In the genomic region with DNA sequence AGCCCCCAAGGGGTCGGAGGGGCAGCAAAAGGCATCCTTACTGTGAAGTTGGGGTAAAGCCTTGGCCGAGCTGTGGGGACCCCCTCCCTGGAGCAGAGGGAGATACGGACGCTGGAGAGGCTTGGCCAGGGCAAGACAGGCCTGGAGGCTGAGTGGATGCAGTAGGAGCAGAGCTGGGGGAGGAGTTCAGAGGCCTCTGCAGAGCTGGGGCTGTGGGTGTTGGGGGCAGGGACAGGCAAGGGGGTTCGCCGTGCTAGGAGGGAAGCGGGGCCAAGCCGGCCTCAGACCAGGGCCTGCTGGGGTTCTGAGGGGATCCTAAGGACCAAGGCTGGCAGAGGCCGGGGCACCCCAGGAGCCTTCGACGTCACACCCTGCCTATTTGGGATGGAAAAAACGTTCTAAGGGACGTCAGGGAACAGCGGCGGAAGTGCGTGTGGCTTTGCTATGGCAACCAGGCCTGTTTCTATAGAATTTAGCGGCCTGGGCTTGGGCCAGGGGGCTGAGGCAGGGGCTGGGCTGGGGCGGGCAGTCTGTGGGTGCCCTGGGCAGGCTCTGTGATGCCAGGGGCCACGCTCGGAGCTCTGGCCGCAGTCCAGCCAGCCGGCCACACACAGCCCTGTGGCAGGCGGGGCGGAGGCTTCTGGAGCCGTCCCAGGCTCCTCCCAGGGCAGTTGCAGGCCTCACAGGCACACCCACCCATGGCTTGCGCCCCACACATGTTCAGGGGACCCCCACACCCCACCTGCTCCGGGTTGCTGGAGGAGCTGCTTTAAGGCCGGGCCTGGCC, we compare ENCODE assay signal across 9 cellular contexts. TPM values are rescaled to one million over a fixed set of nuclear protein-coding genes. Genes with fewer than 3 reads are reported as not detected.
DNase-seq lines count a peak whose midpoint lies in the region; ATAC-seq and TF ChIP-seq lines count a peak whose summit lies in the region.
"Had no signal": no experiment of that assay in that cellular context is flagged by ENCODE, and none has a peak within 500 bp of the region (broad histone marks: within the 10 kb centered on the region; RNA-seq: fewer than 3 reads in every experiment).

No MANE protein-coding gene starts in this region.

- no peak for ATAC-seq in CD4-positive, alpha-beta T cell (ENCODE audit: poor library complexity)
- no peak for ATAC-seq in activated CD8-positive, alpha-beta T cell treated with anti-CD3 and anti-CD28 coated beads, Interleukin-2, amount 10 ng/mL, durations not matched to agents 7 days and 5 days
- no peak for ATAC-seq in GM18498 (IDR thresholded peaks at IDR 0.05; ENCODE audit: unreplicated experiment)
- ATAC-seq in activated CD4-positive, alpha-beta T cell treated with anti-CD3 and anti-CD28 coated beads for 36 hours: no peak
- ATAC-seq in GM18517 (IDR thresholded peaks at IDR 0.05; ENCODE audit: unreplicated experiment): no peak

- no peak overlapping the region for H3K27ac Mint-ChIP-seq in CD4-positive, alpha-beta T cell
- peak overlapping the region; percentile 34 for H3K27ac Mint-ChIP-seq in activated CD8-positive, alpha-beta T cell treated with anti-CD3 and anti-CD28 coated beads, Interleukin-2, amount 10 ng/mL, durations not matched to agents 7 days and 5 days
- no peak overlapping the region for H3K27ac Mint-ChIP-seq in activated CD4-positive, alpha-beta T cell treated with anti-CD3 and anti-CD28 coated beads for 36 hours

- intact Hi-C loops in CD4-positive, alpha-beta T cell (cut with DNase I, micrococcal nuclease): loop anchor here in 1 of 2 experiments (10.0 kb wide), 1 partner anchor 294 kb away; no protein-coding TSS in a partner anchor
- intact Hi-C loops in activated CD4-positive, alpha-beta T cell treated with anti-CD3 and anti-CD28 coated beads for 36 hours (cut with DNase I, micrococcal nuclease): loop anchor here in 1 of 2 experiments (5.0 kb wide), 1 partner anchor 48 kb away; a partner anchor contains a TSS

- TF ChIP-seq CTCF in CD4-positive, alpha-beta T cell (IDR thresholded peaks at IDR 0.05): no peak

- H3K27me3 ChIP-seq in CD4-positive, alpha-beta T cell (ENCODE audit: control insufficient read depth, insufficient read depth, low read length): no peaks in the 10 kb centered on the region

- H3K27ac ChIP-seq in CD4-positive, alpha-beta T cell (ENCODE audit: low read depth, low read length): no peak overlapping the region

- H3K9me3 Mint-ChIP-seq in CD4-positive, alpha-beta T cell: no peaks in the 10 kb centered on the region
- H3K9me3 Mint-ChIP-seq in activated CD8-positive, alpha-beta T cell treated with anti-CD3 and anti-CD28 coated beads, Interleukin-2, amount 10 ng/mL, durations not matched to agents 7 days and 5 days (ENCODE audit: insufficient read depth): no peaks in the 10 kb centered on the region
- no peaks in the 10 kb centered on the region for H3K9me3 Mint-ChIP-seq in activated CD4-positive, alpha-beta T cell treated with anti-CD3 and anti-CD28 coated beads for 36 hours (ENCODE audit: low read depth)

- DNase-seq in CD4-positive, alpha-beta T cell: no peak
- no peak for DNase-seq in activated CD8-positive, alpha-beta T cell treated with anti-CD3 and anti-CD28 coated beads, Interleukin-2, amount 10 ng/mL, durations not matched to agents 7 days and 5 days
- DNase-seq in globus pallidus (ENCODE audit: low spot score) (peak; percentile 67), pulmonary artery endothelial cell (ENCODE audit: low read depth, low spot score) (peak; percentile 60)
- no peak for DNase-seq in activated CD4-positive, alpha-beta T cell treated with anti-CD3 and anti-CD28 coated beads for 36 hours
- no peak for DNase-seq in activated CD4-positive, CD25-positive, alpha-beta regulatory T cell treated with anti-CD3 and anti-CD28 coated beads, Interleukin-2, amount 50 U/mL, for 72 hours

- CTCF ChIA-PET in CD4-positive, alpha-beta T cell (lab: Charles Lee): no interaction called here
- CTCF ChIA-PET in activated CD8-positive, alpha-beta T cell treated with anti-CD3 and anti-CD28 coated beads, Interleukin-2, amount 10 ng/mL, durations not matched to agents 7 days and 5 days (lab: Charles Lee): no interaction called here
- CTCF ChIA-PET in activated CD4-positive, alpha-beta T cell treated with anti-CD3 and anti-CD28 coated beads for 36 hours (lab: Charles Lee): interaction anchor here (0.5 kb wide), 1 partner anchor 155 kb away, joined by 3 read pairs; no protein-coding TSS in a partner anchor

- peaks cover 31% of the 10 kb centered on the region for H3K4me1 Mint-ChIP-seq in CD4-positive, alpha-beta T cell (ENCODE audit: low read depth)
- H3K4me1 Mint-ChIP-seq in activated CD8-positive, alpha-beta T cell treated with anti-CD3 and anti-CD28 coated beads, Interleukin-2, amount 10 ng/mL, durations not matched to agents 7 days and 5 days (ENCODE audit: low read depth): peaks cover 22% of the 10 kb centered on the region
- H3K4me1 Mint-ChIP-seq in activated CD4-positive, alpha-beta T cell treated with anti-CD3 and anti-CD28 coated beads for 36 hours: peaks cover 22% of the 10 kb centered on the region

- no peaks in the 10 kb centered on the region for H3K27me3 Mint-ChIP-seq in CD4-positive, alpha-beta T cell
- H3K27me3 Mint-ChIP-seq in activated CD8-positive, alpha-beta T cell treated with anti-CD3 and anti-CD28 coated beads, Interleukin-2, amount 10 ng/mL, durations not matched to agents 7 days and 5 days (ENCODE audit: low read depth): no peaks in the 10 kb centered on the region
- no peaks in the 10 kb centered on the region for H3K27me3 Mint-ChIP-seq in activated CD4-positive, alpha-beta T cell treated with anti-CD3 and anti-CD28 coated beads for 36 hours

- H3K4me3 Mint-ChIP-seq in CD4-positive, alpha-beta T cell: peak overlapping the region; percentile 11
- H3K4me3 Mint-ChIP-seq in activated CD8-positive, alpha-beta T cell treated with anti-CD3 and anti-CD28 coated beads, Interleukin-2, amount 10 ng/mL, durations not matched to agents 7 days and 5 days: no peak overlapping the region
- no peak overlapping the region for H3K4me3 Mint-ChIP-seq in activated CD4-positive, alpha-beta T cell treated with anti-CD3 and anti-CD28 coated beads for 36 hours

- peaks cover 11% of the 10 kb centered on the region for H3K36me3 Mint-ChIP-seq in CD4-positive, alpha-beta T cell (ENCODE audit: low read depth)
- H3K36me3 Mint-ChIP-seq in activated CD8-positive, alpha-beta T cell treated with anti-CD3 and anti-CD28 coated beads, Interleukin-2, amount 10 ng/mL, durations not matched to agents 7 days and 5 days (ENCODE audit: low read depth): peaks cover 13% of the 10 kb centered on the region
- peaks cover 15% of the 10 kb centered on the region for H3K36me3 Mint-ChIP-seq in activated CD4-positive, alpha-beta T cell treated with anti-CD3 and anti-CD28 coated beads for 36 hours (ENCODE audit: low read depth)

- H3K9me3 ChIP-seq in CD4-positive, alpha-beta T cell (ENCODE audit: control insufficient read depth, low read length): no peaks in the 10 kb centered on the region

- POLR2A ChIA-PET in CD4-positive, alpha-beta T cell (lab: Charles Lee): no interaction called here
- POLR2A ChIA-PET in activated CD8-positive, alpha-beta T cell treated with anti-CD3 and anti-CD28 coated beads, Interleukin-2, amount 10 ng/mL, durations not matched to agents 7 days and 5 days (lab: Charles Lee): interaction anchor here (1.0 kb wide), 1 partner anchor 361 kb away, joined by 3 read pairs; no protein-coding TSS in a partner anchor
- POLR2A ChIA-PET in activated CD4-positive, alpha-beta T cell treated with anti-CD3 and anti-CD28 coated beads for 36 hours (lab: Charles Lee): no interaction called here

RNA-seq across cellular contexts. Expression of a gene that starts 3.7 kb away (rescaled TPM):
- total RNA-seq in CD4-positive, alpha-beta T cell: 10 to 100 TPM; 19.9 to 24.0 TPM
- 10 to 100 TPM; 56.8 to 59.5 TPM for total RNA-seq in activated CD8-positive, alpha-beta T cell treated with anti-CD3 and anti-CD28 coated beads, Interleukin-2, amount 10 ng/mL, durations not matched to agents 7 days and 5 days
- total RNA-seq in pulmonary artery endothelial cell: 88.8 and 95.7 TPM in 2 replicates
- total RNA-seq in activated CD4-positive, alpha-beta T cell treated with anti-CD3 and anti-CD28 coated beads for 36 hours: 10 to 100 TPM; 70.7 to 93.7 TPM

RNA-seq across cellular contexts. Expression of a gene that starts 10.8 kb away (rescaled TPM):
- total RNA-seq in CD4-positive, alpha-beta T cell: not detected
- total RNA-seq in activated CD8-positive, alpha-beta T cell treated with anti-CD3 and anti-CD28 coated beads, Interleukin-2, amount 10 ng/mL, durations not matched to agents 7 days and 5 days: under 1 TPM; 0.26 to 0.31 TPM
- total RNA-seq in pulmonary artery endothelial cell: 0.46 and 1.1 TPM in 2 replicates
- total RNA-seq in activated CD4-positive, alpha-beta T cell treated with anti-CD3 and anti-CD28 coated beads for 36 hours: under 1 TPM in 1 of 2 experiments, not detected in 1; 0.21 TPM
- total RNA-seq: T-helper 2 cell treated with Interferon-gamma antibody and Interleukin-4, amounts not matched to agents 100 ng/mL and 5 ng/mL, for 36 hours had no signal

RNA-seq across cellular contexts. Expression of a gene that starts 23.5 kb away (rescaled TPM):
- 10 to 100 TPM; 80.3 to 85.6 TPM for total RNA-seq in CD4-positive, alpha-beta T cell
- total RNA-seq in activated CD8-positive, alpha-beta T cell treated with anti-CD3 and anti-CD28 coated beads, Interleukin-2, amount 10 ng/mL, durations not matched to agents 7 days and 5 days: 10 to 100 TPM; 66.0 to 76.6 TPM
- total RNA-seq in pulmonary artery endothelial cell: 35.4 and 39.8 TPM in 2 replicates
- total RNA-seq in activated CD4-positive, alpha-beta T cell treated with anti-CD3 and anti-CD28 coated beads for 36 hours: 10 to 100 TPM; 64.3 to 71.2 TPM

RNA-seq across cellular contexts. Expression of a gene that starts 37.2 kb away (rescaled TPM):
- under 1 TPM in 1 of 2 experiments, not detected in 1; 0.06 TPM for total RNA-seq in CD4-positive, alpha-beta T cell
- under 1 TPM; 0.05 to 0.63 TPM for total RNA-seq in activated CD8-positive, alpha-beta T cell treated with anti-CD3 and anti-CD28 coated beads, Interleukin-2, amount 10 ng/mL, durations not matched to agents 7 days and 5 days
- 0.04 and 0.26 TPM in 2 replicates for total RNA-seq in pulmonary artery endothelial cell
- 1 to 10 TPM in 1 of 2 experiments, under 1 TPM in 1; 0.98 to 1.3 TPM for total RNA-seq in activated CD4-positive, alpha-beta T cell treated with anti-CD3 and anti-CD28 coated beads for 36 hours

RNA-seq across cellular contexts. Expression of a gene that starts 46.0 kb away (rescaled TPM):
- 10 to 100 TPM; 22.9 to 26.4 TPM for total RNA-seq in CD4-positive, alpha-beta T cell
- 10 to 100 TPM; 34.5 to 37.8 TPM for total RNA-seq in activated CD8-positive, alpha-beta T cell treated with anti-CD3 and anti-CD28 coated beads, Interleukin-2, amount 10 ng/mL, durations not matched to agents 7 days and 5 days
- total RNA-seq in pulmonary artery endothelial cell: 26.4 and 32.1 TPM in 2 replicates
- 10 to 100 TPM; 61.3 to 76.1 TPM for total RNA-seq in activated CD4-positive, alpha-beta T cell treated with anti-CD3 and anti-CD28 coated beads for 36 hours

Comparison
In these comparisons a context has a peak if more than half of its experiments do, and no peak if none do; other contexts are left out.
1. DNase-seq: peak in globus pallidus (single experiment) and pulmonary artery endothelial cell (single experiment); none in CD4-positive, alpha-beta T cell (0 of 10), activated CD8-positive, alpha-beta T cell treated with anti-CD3 and anti-CD28 coated beads, Interleukin-2, amount 10 ng/mL, durations not matched to agents 7 days and 5 days (single experiment), activated CD4-positive, alpha-beta T cell treated with anti-CD3 and anti-CD28 coated beads for 36 hours (single experiment) and activated CD4-positive, CD25-positive, alpha-beta regulatory T cell treated with anti-CD3 and anti-CD28 coated beads, Interleukin-2, amount 50 U/mL, for 72 hours (single experiment).